In genomic region chr12:126030573-126030972, GRCh38 we compare ENCODE assay signal across 37 cellular contexts.
"Had no signal": no experiment of that assay in that cellular context is flagged by ENCODE, and none has a peak within 500 bp of the region (broad histone marks: within the 10 kb centered on the region; RNA-seq: fewer than 3 reads in every experiment).

No MANE protein-coding gene starts in this region.

- H3K4me1 ChIP-seq: adrenal gland, body of pancreas, breast epithelium had no signal

- H3K27me3 ChIP-seq: adrenal gland, body of pancreas, brain microvascular endothelial cell, breast epithelium had no signal

- H3K27ac ChIP-seq: adrenal gland, body of pancreas, brain microvascular endothelial cell, breast epithelium, VCaP had no signal

- ATAC-seq: activated CD8-positive, alpha-beta memory T cell treated with anti-CD3 and anti-CD28 coated beads, Interleukin-2, amount 10 ng/mL, durations not matched to agents 7 days and 5 days; activated CD8-positive, alpha-beta T cell treated with anti-CD3 and anti-CD28 coated beads, Interleukin-2, amount 10 ng/mL, durations not matched to agents 7 days and 5 days; activated naive CD4-positive, alpha-beta T cell treated with anti-CD3 and anti-CD28 coated beads, Interleukin-2, amount 50 U/mL, for 72 hours; activated T-cell treated with anti-CD3 and anti-CD28 coated beads, Interleukin-2, amount 50 U/mL, for 4 hours; activated T-cell treated with anti-CD3 and anti-CD28 coated beads, Interleukin-2, amount 50 U/mL, for 72 hours; activated T-helper 17 cell treated with anti-CD3 and anti-CD28 coated beads, Interleukin-2, amount 50 U/mL, for 72 hours; body of pancreas had no signal

- H3K9me3 Mint-ChIP-seq: activated B cell treated with CpG ODN at 0.5 μM for 24 hours; activated CD4-positive, alpha-beta T cell treated with anti-CD3 and anti-CD28 coated beads, Interleukin-2, amount 10 ng/mL, durations not matched to agents 24 days and 14 days; activated T-cell treated with anti-CD3 and anti-CD28 coated beads, Interleukin-2, amount 50 U/mL, for 4 hours; activated T-helper 1 cell treated with anti-CD3 and anti-CD28 coated beads, Interleukin-12 subunit alpha, Interleukin-12 subunit beta, Interleukin-2, Interleukin-4 antibody, amounts not matched to agents 30 ng/mL and 10 ng/mL and 1 ng/mL, durations not matched to agents 14 hours and 24 hours and 36 hours; activated T-helper 17 cell treated with anti-CD3 and anti-CD28 coated beads, Interleukin-2, amount 50 U/mL, for 72 hours had no signal

- H3K4me3 Mint-ChIP-seq: activated B cell treated with CpG ODN at 0.5 μM for 24 hours; activated CD4-positive, alpha-beta memory T cell treated with anti-CD3 and anti-CD28 coated beads for 36 hours; activated CD4-positive, alpha-beta T cell treated with anti-CD3 and anti-CD28 coated beads, Interleukin-2, amount 10 ng/mL, durations not matched to agents 24 days and 14 days; activated CD8-positive, alpha-beta memory T cell treated with anti-CD3 and anti-CD28 coated beads, Interleukin-2, amount 10 ng/mL, durations not matched to agents 7 days and 5 days; activated CD8-positive, alpha-beta T cell treated with anti-CD3 and anti-CD28 coated beads, Interleukin-2, amount 10 ng/mL, durations not matched to agents 7 days and 5 days; activated naive CD4-positive, alpha-beta T cell treated with anti-CD3 and anti-CD28 coated beads for 36 hours; activated naive CD8-positive, alpha-beta T cell treated with anti-CD3 and anti-CD28 coated beads for 36 hours; activated T-cell treated with anti-CD3 and anti-CD28 coated beads, Interleukin-2, amount 50 U/mL, for 4 hours; activated T-cell treated with anti-CD3 and anti-CD28 coated beads, Interleukin-2, amount 50 U/mL, for 72 hours; activated T-helper 1 cell treated with anti-CD3 and anti-CD28 coated beads, Interleukin-12 subunit alpha, Interleukin-12 subunit beta, Interleukin-2, Interleukin-4 antibody, amounts not matched to agents 30 ng/mL and 10 ng/mL and 1 ng/mL, durations not matched to agents 14 hours and 24 hours and 36 hours; activated T-helper 17 cell treated with anti-CD3 and anti-CD28 coated beads, Interleukin-2, amount 50 U/mL, for 72 hours; T-helper 1 cell treated with Interleukin-12 subunit alpha and Interleukin-12 subunit beta and Interleukin-4 antibody, amounts not matched to agents 30 μg/mL and 1 μg/mL, for 36 hours; T-helper 2 cell treated with Interferon-gamma antibody and Interleukin-4, amounts not matched to agents 5 μg/mL and 100 μg/mL, for 36 hours had no signal

- H3K36me3 ChIP-seq: adrenal gland, brain microvascular endothelial cell, breast epithelium had no signal

- H3K27me3 Mint-ChIP-seq: activated B cell treated with CpG ODN at 0.5 μM for 24 hours; activated CD4-positive, alpha-beta memory T cell treated with anti-CD3 and anti-CD28 coated beads for 36 hours; activated CD4-positive, alpha-beta T cell treated with anti-CD3 and anti-CD28 coated beads, Interleukin-2, amount 10 ng/mL, durations not matched to agents 24 days and 14 days; activated CD8-positive, alpha-beta memory T cell treated with anti-CD3 and anti-CD28 coated beads, Interleukin-2, amount 10 ng/mL, durations not matched to agents 7 days and 5 days; activated naive CD8-positive, alpha-beta T cell treated with anti-CD3 and anti-CD28 coated beads for 36 hours; activated T-helper 17 cell treated with anti-CD3 and anti-CD28 coated beads, Interleukin-2, amount 50 U/mL, for 72 hours had no signal

- H3K4me1 Mint-ChIP-seq: activated B cell treated with CpG ODN at 0.5 μM for 24 hours; activated CD4-positive, alpha-beta T cell treated with anti-CD3 and anti-CD28 coated beads, Interleukin-2, amount 10 ng/mL, durations not matched to agents 24 days and 14 days; activated CD8-positive, alpha-beta memory T cell treated with anti-CD3 and anti-CD28 coated beads, Interleukin-2, amount 10 ng/mL, durations not matched to agents 7 days and 5 days; activated naive CD8-positive, alpha-beta T cell treated with anti-CD3 and anti-CD28 coated beads for 36 hours; activated T-helper 17 cell treated with anti-CD3 and anti-CD28 coated beads, Interleukin-2, amount 50 U/mL, for 72 hours had no signal

- H3K4me3 ChIP-seq: adrenal gland, body of pancreas, breast epithelium had no signal

- DNase-seq: activated B cell treated with CpG ODN at 0.5 μM for 24 hours; activated CD4-positive, alpha-beta memory T cell treated with anti-CD3 and anti-CD28 coated beads for 36 hours; activated CD4-positive, alpha-beta T cell treated with anti-CD3 and anti-CD28 coated beads for 4 hours; activated CD4-positive, alpha-beta T cell treated with anti-CD3 and anti-CD28 coated beads, Interleukin-2, amount 10 ng/mL, durations not matched to agents 24 days and 14 days; activated CD4-positive, alpha-beta T cell treated with anti-CD3 and anti-CD28 coated beads, Interleukin-2, amount 50 U/mL, for 1 hour; activated CD4-positive, alpha-beta T cell treated with anti-CD3 and anti-CD28 coated beads, Interleukin-2, amount 50 U/mL, for 4 hours; activated CD4-positive, CD25-positive, alpha-beta regulatory T cell treated with anti-CD3 and anti-CD28 coated beads, Interleukin-2, amount 50 U/mL, for 72 hours; activated CD8-positive, alpha-beta memory T cell treated with anti-CD3 and anti-CD28 coated beads for 24 hours; activated CD8-positive, alpha-beta memory T cell treated with anti-CD3 and anti-CD28 coated beads, Interleukin-2, amount 10 ng/mL, durations not matched to agents 7 days and 5 days; activated CD8-positive, alpha-beta memory T cell treated with anti-CD3 and anti-CD28 coated beads, Interleukin-2, amount 50 U/mL, for 48 hours; activated CD8-positive, alpha-beta T cell treated with anti-CD3 and anti-CD28 coated beads, Interleukin-2, amount 10 ng/mL, durations not matched to agents 7 days and 5 days; activated effector memory CD4-positive, alpha-beta T cell treated with anti-CD3 and anti-CD28 coated beads, Interleukin-2, amount 50 U/mL, for 16 hours; activated gamma-delta T cell treated with Interleukin-2 at 50 U/mL for 16 hours; activated naive CD4-positive, alpha-beta T cell; activated naive CD4-positive, alpha-beta T cell treated with anti-CD3 and anti-CD28 coated beads for 36 hours; activated naive CD4-positive, alpha-beta T cell treated with anti-CD3 and anti-CD28 coated beads, Interleukin-2, amount 50 U/mL, for 16 hours; activated naive CD8-positive, alpha-beta T cell treated with anti-CD3 and anti-CD28 coated beads for 36 hours; activated T-cell treated with anti-CD3 and anti-CD28 coated beads, Interleukin-2, amount 50 U/mL, for 4 hours; activated T-cell treated with anti-CD3 and anti-CD28 coated beads, Interleukin-2, amount 50 U/mL, for 72 hours; adrenal gland; amniotic stem cell; aorta; body of pancreas; brain microvascular endothelial cell; central memory CD4-positive, alpha-beta T cell; T-helper 1 cell; T-helper 2 cell; T-helper 9 cell had no signal

- FAIRE-seq: astrocyte, TTC549 had no signal

- H3K36me3 Mint-ChIP-seq: activated CD4-positive, alpha-beta memory T cell treated with anti-CD3 and anti-CD28 coated beads for 36 hours; activated CD8-positive, alpha-beta memory T cell treated with anti-CD3 and anti-CD28 coated beads, Interleukin-2, amount 10 ng/mL, durations not matched to agents 7 days and 5 days; activated naive CD4-positive, alpha-beta T cell treated with anti-CD3 and anti-CD28 coated beads, Interleukin-2, amount 50 U/mL, for 72 hours; activated naive CD8-positive, alpha-beta T cell treated with anti-CD3 and anti-CD28 coated beads for 36 hours had no signal

- H3K27ac Mint-ChIP-seq: activated B cell treated with CpG ODN at 0.5 μM for 24 hours; activated CD4-positive, alpha-beta memory T cell treated with anti-CD3 and anti-CD28 coated beads for 36 hours; activated CD4-positive, alpha-beta T cell treated with anti-CD3 and anti-CD28 coated beads, Interleukin-2, amount 10 ng/mL, durations not matched to agents 24 days and 14 days; activated CD8-positive, alpha-beta memory T cell treated with anti-CD3 and anti-CD28 coated beads, Interleukin-2, amount 10 ng/mL, durations not matched to agents 7 days and 5 days; activated CD8-positive, alpha-beta T cell treated with anti-CD3 and anti-CD28 coated beads, Interleukin-2, amount 10 ng/mL, durations not matched to agents 7 days and 5 days; activated naive CD4-positive, alpha-beta T cell treated with anti-CD3 and anti-CD28 coated beads for 36 hours; activated naive CD4-positive, alpha-beta T cell treated with anti-CD3 and anti-CD28 coated beads, Interleukin-2, amount 50 U/mL, for 72 hours; activated naive CD8-positive, alpha-beta T cell treated with anti-CD3 and anti-CD28 coated beads for 36 hours; activated T-cell treated with anti-CD3 and anti-CD28 coated beads, Interleukin-2, amount 50 U/mL, for 72 hours; activated T-helper 1 cell treated with anti-CD3 and anti-CD28 coated beads, Interleukin-12 subunit alpha, Interleukin-12 subunit beta, Interleukin-2, Interleukin-4 antibody, amounts not matched to agents 30 ng/mL and 10 ng/mL and 1 ng/mL, durations not matched to agents 14 hours and 24 hours and 36 hours; activated T-helper 17 cell treated with anti-CD3 and anti-CD28 coated beads, Interleukin-2, amount 50 U/mL, for 72 hours; T-helper 1 cell treated with Interleukin-12 subunit alpha and Interleukin-12 subunit beta and Interleukin-4 antibody, amounts not matched to agents 30 μg/mL and 1 μg/mL, for 36 hours; T-helper 2 cell treated with Interferon-gamma antibody and Interleukin-4, amounts not matched to agents 5 μg/mL and 100 μg/mL, for 36 hours had no signal

- H3K9me3 ChIP-seq: adrenal gland, body of pancreas, breast epithelium had no signal
